ENCODE assay signal across 13 cellular contexts in the genomic region with DNA sequence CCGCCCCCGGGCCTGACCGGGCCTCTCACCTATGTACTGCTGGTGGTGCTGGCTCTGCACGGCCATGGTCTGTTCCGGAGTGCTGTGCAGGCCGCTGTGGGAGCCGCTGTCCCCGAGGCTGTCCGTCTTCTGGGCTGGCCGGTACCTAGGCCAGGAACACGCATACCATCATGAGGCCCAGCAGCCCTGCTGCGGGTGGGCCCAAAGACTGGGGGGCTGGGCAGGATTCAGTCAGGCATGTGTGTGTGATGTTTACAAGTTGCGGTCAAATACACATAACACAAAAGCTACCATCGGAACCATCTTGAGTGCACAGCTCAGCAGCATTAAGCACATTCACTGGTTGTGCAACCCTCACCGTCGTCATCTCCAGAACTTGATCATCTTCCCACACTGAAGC. TPM values are rescaled to one million over a fixed set of nuclear protein-coding genes. Genes with fewer than 3 reads are reported as not detected.
DNase-seq lines count a peak whose midpoint lies in the region; ATAC-seq, FAIRE-seq and TF ChIP-seq lines count a peak whose summit lies in the region.
"Had no signal": no experiment of that assay in that cellular context is flagged by ENCODE, and none has a peak within 500 bp of the region (broad histone marks: within the 10 kb centered on the region; RNA-seq: fewer than 3 reads in every experiment).

No MANE protein-coding gene starts in this region.

- POLR2A ChIA-PET in HepG2 (lab: Yijun Ruan, JAX) = no interaction called here

- H3K9me3 Mint-ChIP-seq in astrocyte (ENCODE audit: unreplicated experiment) = no peaks in the 10 kb centered on the region
- H3K9me3 Mint-ChIP-seq: CD4-positive, alpha-beta T cell had no signal

- H2BK120ac ChIP-seq in trophoblast cell (ENCODE audit: insufficient read depth, low read length, poor library complexity) = no peak overlapping the region

- H4K8ac ChIP-seq in trophoblast cell (ENCODE audit: low read depth, low read length) = no peak overlapping the region

- no peak overlapping the region for H3K14ac ChIP-seq in trophoblast cell (ENCODE audit: low read length)

- H3K4me3 Mint-ChIP-seq in astrocyte (ENCODE audit: unreplicated experiment) (no peak overlapping the region), T-helper 17 cell (no peak overlapping the region)
- H3K4me3 Mint-ChIP-seq: B cell; CD4-positive, alpha-beta T cell had no signal

- WGBS in HepG2 (ENCODE audit: low lambda C conversion rate) = 25% methylated on average over 13 of the region's 16 CpGs
- WGBS in trophoblast cell (ENCODE audit: extremely low coverage, insufficient coverage, insufficient read length) = no CpG with 5 or more reads among the region's 16 CpGs

- intact Hi-C loops in HepG2 (cut with micrococcal nuclease; ENCODE audit: unreplicated experiment) = no loop called here

- H3K36me3 ChIP-seq in H7 (replicated peaks; ENCODE audit: control insufficient read depth, insufficient read depth, low read length) = no peaks in the 10 kb centered on the region
- no peaks in the 10 kb centered on the region for H3K36me3 ChIP-seq in astrocyte (ENCODE audit: insufficient read depth, low read length)
- H3K36me3 ChIP-seq in HepG2 (replicated peaks in 1 of 2; ENCODE audit: control insufficient read depth in 1 of 2, insufficient read depth in 2 of 2, low read length in 2 of 2) = no peaks in the 10 kb centered on the region
- no peaks in the 10 kb centered on the region for H3K36me3 ChIP-seq in trophoblast cell (ENCODE audit: control insufficient read depth in 1 of 2, insufficient read depth in 2 of 2, low read length in 2 of 2)
- no peaks in the 10 kb centered on the region for H3K36me3 ChIP-seq in MG63

- H3K4me2 ChIP-seq in astrocyte (ENCODE audit: low read length) = no peak overlapping the region
- peak overlapping the region; percentile 30; the same call in 1 of the 2 replicates for H3K4me2 ChIP-seq in HepG2 (ENCODE audit: low read depth, low read length)
- no peak overlapping the region for H3K4me2 ChIP-seq in trophoblast cell (ENCODE audit: low read length)

- H3K27ac Mint-ChIP-seq in astrocyte (ENCODE audit: unreplicated experiment) = peak overlapping the region; percentile 21
- no peak overlapping the region for H3K27ac Mint-ChIP-seq in T-helper 17 cell
- H3K27ac Mint-ChIP-seq: B cell; CD4-positive, alpha-beta T cell had no signal

- no peak overlapping the region for H4K91ac ChIP-seq in trophoblast cell (ENCODE audit: low read depth, low read length)

- H3K4me3 ChIP-seq in H7 (ENCODE audit: insufficient read depth, low read depth, low read length) = no peak overlapping the region
- no peak overlapping the region for H3K4me3 ChIP-seq in astrocyte (ENCODE audit: insufficient read depth, low read depth, low read length)
- no peak overlapping the region for H3K4me3 ChIP-seq in HepG2 (replicated peaks in 1 of 3; ENCODE audit: insufficient read depth in 1 of 3, low read depth in 2 of 3, low read length in 3 of 3)
- H3K4me3 ChIP-seq in trophoblast cell (ENCODE audit: low read depth, low read length) = no peak overlapping the region
- H3K4me3 ChIP-seq in MG63 = no peak overlapping the region

- H3K9me3 ChIP-seq in astrocyte (ENCODE audit: insufficient read depth, low read depth, low read length) (no peaks in the 10 kb centered on the region), HepG2 (ENCODE audit: low read length) (no peaks in the 10 kb centered on the region), trophoblast cell (ENCODE audit: insufficient read depth, low read depth, low read length) (no peaks in the 10 kb centered on the region), MG63 (no peaks in the 10 kb centered on the region), T-helper 17 cell (ENCODE audit: control insufficient read depth, low read length, poor library complexity, severe bottlenecking) (no peaks in the 10 kb centered on the region)

- in situ Hi-C loops in HepG2 (cut with HindIII; ENCODE audit: extremely low pct_ligation_motif_present, low pct_unique_long_range_greater_than_20kb) = no loop called here

- H3K27me3 ChIP-seq in H7 (ENCODE audit: control insufficient read depth, insufficient read depth, low read length) (no peaks in the 10 kb centered on the region), astrocyte (ENCODE audit: insufficient read depth, low read length) (no peaks in the 10 kb centered on the region), HepG2 (ENCODE audit: control insufficient read depth in 1 of 2, insufficient read depth in 2 of 2, low read length in 2 of 2) (peaks cover 0 to 3% of the 10 kb centered on the region in 2 experiments; a peak in 1 of 5 replicates), trophoblast cell (ENCODE audit: insufficient read depth, low read length) (no peaks in the 10 kb centered on the region), MG63 (no peaks in the 10 kb centered on the region)

- H3K9ac ChIP-seq in astrocyte (ENCODE audit: low read length) (no peak overlapping the region), HepG2 (ENCODE audit: insufficient read depth, low read depth, low read length) (no peak overlapping the region), trophoblast cell (ENCODE audit: low read length) (no peak overlapping the region)

- no peak overlapping the region for H2AK5ac ChIP-seq in trophoblast cell (ENCODE audit: low read length)

- H2AFZ ChIP-seq in astrocyte (ENCODE audit: low read depth, low read length) = no peak overlapping the region
- H2AFZ ChIP-seq in HepG2 (ENCODE audit: low read length) = no peak overlapping the region
- no peak overlapping the region for H2AFZ ChIP-seq in trophoblast cell (ENCODE audit: insufficient read depth, low read length, poor library complexity)

- H2BK5ac ChIP-seq in trophoblast cell (ENCODE audit: low read depth, low read length, poor library complexity) = no peak overlapping the region

- FAIRE-seq in astrocyte (lab: Jason Lieb, UNC) (no peak), HepG2 (lab: Jason Lieb, UNC) (no peak)

- TF ChIP-seq POLR2A in HepG2 (IDR thresholded peaks at IDR 0.05; ENCODE audit: insufficient read depth in 1 of 2, low read depth in 2 of 2, low read length in 2 of 2) = no peak

- no peak overlapping the region for H3K23ac ChIP-seq in trophoblast cell (ENCODE audit: low read length)

- H3K27me3 Mint-ChIP-seq in astrocyte (ENCODE audit: low read depth, unreplicated experiment) = peaks cover 10% of the 10 kb centered on the region
- H3K27me3 Mint-ChIP-seq in T-helper 17 cell = no peaks in the 10 kb centered on the region
- H3K27me3 Mint-ChIP-seq: B cell; CD4-positive, alpha-beta T cell had no signal

- H3K79me2 ChIP-seq in astrocyte (ENCODE audit: insufficient read depth, low read length) (no peaks in the 10 kb centered on the region), HepG2 (ENCODE audit: insufficient read depth, low read length) (no peaks in the 10 kb centered on the region), trophoblast cell (ENCODE audit: control insufficient read depth, insufficient read depth, low read length, poor library complexity) (no peaks in the 10 kb centered on the region)

- no peak overlapping the region for H3K18ac ChIP-seq in trophoblast cell (ENCODE audit: low read length)

- H3K27ac ChIP-seq in astrocyte (ENCODE audit: low read depth, low read length) (no peak overlapping the region), HepG2 (ENCODE audit: extremely low read length, insufficient read depth, low read length) (no peak overlapping the region), trophoblast cell (ENCODE audit: low read depth, low read length) (no peak overlapping the region)

- H4K20me1 ChIP-seq in astrocyte (ENCODE audit: insufficient read depth, low read length) (no peaks in the 10 kb centered on the region), HepG2 (ENCODE audit: insufficient read depth, low read length) (no peaks in the 10 kb centered on the region)

- no TSS peak for BruUV-seq in HepG2 (replicated peaks; lab: Mats Ljungman, UMichigan)

- TF ChIP-seq RAD21 in HepG2 (CRISPR knock-in tag; IDR thresholded peaks at IDR 0.05) = no peak

- H4K12ac ChIP-seq in trophoblast cell (ENCODE audit: low read depth, low read length) = no peak overlapping the region

- H3K4me1 Mint-ChIP-seq in astrocyte (ENCODE audit: low read depth, unreplicated experiment) (peaks cover 10% of the 10 kb centered on the region), T-helper 17 cell (peaks cover 5% of the 10 kb centered on the region)
- H3K4me1 Mint-ChIP-seq: B cell had no signal

- H3K36me3 Mint-ChIP-seq in astrocyte (ENCODE audit: low read depth, unreplicated experiment) (no peaks in the 10 kb centered on the region), T-helper 17 cell (ENCODE audit: low read depth) (no peaks in the 10 kb centered on the region)

- H3K4ac ChIP-seq in trophoblast cell (ENCODE audit: low read depth, low read length) = no peak overlapping the region

- H2BK12ac ChIP-seq in trophoblast cell (ENCODE audit: low read length) = no peak overlapping the region

- no peaks in the 10 kb centered on the region for H3K79me1 ChIP-seq in trophoblast cell (ENCODE audit: low read length)

- peak; percentile 69 for DNase-seq in H7
- DNase-seq in astrocyte (ENCODE audit: low read depth) = no peak
- no peak for DNase-seq in HepG2 (ENCODE audit: low spot score)
- peak; percentile 45 to 62 for DNase-seq in trophoblast cell
- no peak for DNase-seq in MG63
- no peak for DNase-seq in middle frontal gyrus (ENCODE audit: extremely low spot score, low spot score)
- no peak for DNase-seq in T-helper 17 cell
- DNase-seq: C1 segment of cervical spinal cord; Calu3; CD4-positive, alpha-beta T cell; DMS 273 treated with DMSO at 0.1 percent for 48 hours had no signal

- H3K4me1 ChIP-seq in astrocyte (ENCODE audit: insufficient read depth, low read length) = no peaks in the 10 kb centered on the region
- peaks cover 47% of the 10 kb centered on the region for H3K4me1 ChIP-seq in HepG2 (ENCODE audit: insufficient read depth, low read length)
- H3K4me1 ChIP-seq in trophoblast cell (ENCODE audit: control insufficient read depth in 1 of 2, insufficient read depth in 2 of 2, low read length in 2 of 2) = peaks cover 0 to 2% of the 10 kb centered on the region in 2 experiments

- TF ChIP-seq EP300 in HepG2 (IDR thresholded peaks at IDR 0.05; ENCODE audit: low read depth in 2 of 2, low read length in 2 of 2) (no peak), HepG2 (CRISPR knock-in tag; IDR thresholded peaks at IDR 0.05; ENCODE audit: borderline replicate concordance) (no peak)

- ATAC-seq in HepG2 (peak; percentile 71), T-helper 17 cell (no peak)
- ATAC-seq: HCT116 had no signal

- CTCF ChIA-PET in HepG2 (lab: Yijun Ruan, JAX; ENCODE audit: low intra/inter-chr PET ratio, low total read pairs) = no interaction called here

- TF ChIP-seq CTCF in astrocyte (IDR thresholded peaks at IDR 0.05; ENCODE audit: insufficient read depth, low read depth, low read length) = no peak
- no peak for TF ChIP-seq CTCF in HepG2 (CRISPR knock-in tag; IDR thresholded peaks at IDR 0.05)

RNA-seq across cellular contexts. Expression of a gene that starts 32.2 kb away (rescaled TPM):
- total RNA-seq in H7 (2014; rRNA removed; shearing (Covaris generic)) = 73.7 and 79.7 TPM in 2 replicates
- total RNA-seq in astrocyte = 61.3 and 70.5 TPM in 2 replicates
- 37.2 and 39.5 TPM in 2 replicates for total RNA-seq in HepG2 (2016; rRNA removed; fragmentation: Illumina TruSeq; extraction: Trizol)
- total RNA-seq in HepG2 (2016; cell fraction: cytosol; rRNA removed; fragmentation: Illumina TruSeq; extraction: Trizol; ENCODE audit: low read depth) = 15.1 and 18.2 TPM in 2 replicates
- total RNA-seq in HepG2 (2016; cell fraction: insoluble cytoplasmic fraction; rRNA removed; fragmentation: Illumina TruSeq; extraction: Trizol) = 27.1 and 40.8 TPM in 2 replicates
- 19.4 and 20.4 TPM in 2 replicates for total RNA-seq in HepG2 (2016; cell fraction: membrane; rRNA removed; fragmentation: Illumina TruSeq; extraction: Trizol)
- 47.7 and 56.8 TPM in 2 replicates for total RNA-seq in HepG2 (2016; cell fraction: nucleus; rRNA removed; fragmentation: Illumina TruSeq; extraction: Trizol)
- 149 and 151 TPM in 2 replicates for polyA plus RNA-seq in HepG2 (2011; rRNA removed)
- 91.7 and 149 TPM in 2 replicates for polyA plus RNA-seq in HepG2 (2011; cell fraction: cytosol; rRNA removed)
- 233 and 293 TPM in 2 replicates for polyA plus RNA-seq in HepG2 (2011; cell fraction: nucleus; rRNA removed)
- polyA plus RNA-seq in HepG2 (2012) = 62.1 and 64.6 TPM in 2 replicates
- polyA plus RNA-seq in HepG2 (2016; cell fraction: cytosol; fragmentation: Illumina TruSeq; extraction: Trizol; ENCODE audit: low read depth) = 10.3 and 11.7 TPM in 2 replicates
- 53.5 and 62.0 TPM in 2 replicates for polyA plus RNA-seq in HepG2 (2016; cell fraction: insoluble cytoplasmic fraction; fragmentation: Illumina TruSeq; extraction: Trizol; ENCODE audit: low read depth)
- polyA plus RNA-seq in HepG2 (2016; cell fraction: membrane; fragmentation: Illumina TruSeq; extraction: Trizol; ENCODE audit: low read depth) = 18.2 and 24.3 TPM in 2 replicates
- 127 and 170 TPM in 2 replicates for polyA plus RNA-seq in HepG2 (2016; cell fraction: nucleus; fragmentation: Illumina TruSeq; extraction: Trizol; ENCODE audit: insufficient read depth, low read depth)
- polyA minus RNA-seq in HepG2 (2011; rRNA and poly(A)+ RNA removed; ENCODE audit: low replicate concordance) = 43.2 and 193 TPM in 2 replicates
- polyA minus RNA-seq in HepG2 (2011; cell fraction: cytosol; rRNA and poly(A)+ RNA removed) = 76.9 and 86.6 TPM in 2 replicates
- 74.3 and 80.3 TPM in 2 replicates for polyA minus RNA-seq in HepG2 (2011; cell fraction: nucleus; rRNA and poly(A)+ RNA removed)
- polyA plus RNA-seq in trophoblast cell (2013) = 85.2 and 95.7 TPM in 2 replicates
- total RNA-seq in MG63 (2014; rRNA removed; shearing (Covaris generic); ENCODE audit: low replicate concordance) = 43.4 and 54.4 TPM in 2 replicates
- total RNA-seq in T-helper 17 cell = 10 to 100 TPM; 76.8 to 86.9 TPM

Comparison
In these comparisons a context has a peak if more than half of its experiments do, and no peak if none do; other contexts are left out.
1. DNase-seq: peak in H7 (single experiment) and trophoblast cell (2 of 2); none in astrocyte (single experiment), HepG2 (single experiment), MG63 (single experiment), middle frontal gyrus (single experiment) and T-helper 17 cell (0 of 3).